2 cellular contexts compared by ENCODE assay signal in the genomic region with DNA sequence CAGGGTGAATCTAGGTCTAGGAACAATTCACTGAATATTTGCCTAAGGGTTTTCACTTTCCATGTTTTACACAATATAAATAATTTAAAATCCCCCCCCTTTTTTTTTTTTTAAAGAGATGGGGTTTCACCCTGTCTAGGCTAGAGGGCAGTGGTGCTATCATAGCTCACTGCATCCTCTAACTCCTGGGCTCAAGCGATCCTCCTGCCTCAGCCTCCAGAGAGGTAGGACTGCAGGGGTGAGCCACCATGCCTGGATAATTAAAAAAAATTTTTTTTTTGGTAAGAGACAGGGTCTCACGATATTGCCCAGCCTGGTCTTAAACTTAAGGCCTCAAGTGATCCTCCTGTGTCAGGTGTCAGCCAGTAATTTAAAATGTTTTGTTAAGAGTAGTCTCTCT.
TF ChIP-seq lines count a peak whose summit lies in the region.

No MANE protein-coding gene starts in this region.

TF ChIP-seq in SK-N-SH, 30 proteins besides CTCF, POLR2A, EP300 and RAD21 (continued from another document):
- TF ChIP-seq USF1 (IDR thresholded peaks at IDR 0.05; ENCODE audit: borderline replicate concordance, low read depth), result no peak

TF ChIP-seq in SK-N-SH treated with all-trans-retinoic acid at 6 μM for 48 hours, 23 proteins besides CTCF, POLR2A, EP300 and RAD21 (continued from another document):
- TF ChIP-seq, protein P1, sequence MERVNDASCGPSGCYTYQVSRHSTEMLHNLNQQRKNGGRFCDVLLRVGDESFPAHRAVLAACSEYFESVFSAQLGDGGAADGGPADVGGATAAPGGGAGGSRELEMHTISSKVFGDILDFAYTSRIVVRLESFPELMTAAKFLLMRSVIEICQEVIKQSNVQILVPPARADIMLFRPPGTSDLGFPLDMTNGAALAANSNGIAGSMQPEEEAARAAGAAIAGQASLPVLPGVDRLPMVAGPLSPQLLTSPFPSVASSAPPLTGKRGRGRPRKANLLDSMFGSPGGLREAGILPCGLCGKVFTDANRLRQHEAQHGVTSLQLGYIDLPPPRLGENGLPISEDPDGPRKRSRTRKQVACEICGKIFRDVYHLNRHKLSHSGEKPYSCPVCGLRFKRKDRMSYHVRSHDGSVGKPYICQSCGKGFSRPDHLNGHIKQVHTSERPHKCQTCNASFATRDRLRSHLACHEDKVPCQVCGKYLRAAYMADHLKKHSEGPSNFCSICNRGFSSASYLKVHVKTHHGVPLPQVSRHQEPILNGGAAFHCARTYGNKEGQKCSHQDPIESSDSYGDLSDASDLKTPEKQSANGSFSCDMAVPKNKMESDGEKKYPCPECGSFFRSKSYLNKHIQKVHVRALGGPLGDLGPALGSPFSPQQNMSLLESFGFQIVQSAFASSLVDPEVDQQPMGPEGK (CRISPR knock-in tag; IDR thresholded peaks at IDR 0.05; ENCODE audit: borderline replicate concordance), result no peak
- TF ChIP-seq PPARA (CRISPR knock-in tag; IDR thresholded peaks at IDR 0.05; ENCODE audit: borderline replicate concordance) (no peak), SNAI2 (CRISPR knock-in tag; IDR thresholded peaks at IDR 0.05) (no peak), ESRRG (CRISPR knock-in tag; IDR thresholded peaks at IDR 0.05) (no peak), ZFP30 (CRISPR knock-in tag; IDR thresholded peaks at IDR 0.05) (no peak), ZFP3 (CRISPR knock-in tag; IDR thresholded peaks at IDR 0.05) (no peak), CSDC2 (CRISPR knock-in tag; IDR thresholded peaks at IDR 0.05) (no peak), TCF4 (CRISPR knock-in tag; IDR thresholded peaks at IDR 0.05; ENCODE audit: borderline replicate concordance) (no peak), TOX (CRISPR knock-in tag; IDR thresholded peaks at IDR 0.05; ENCODE audit: borderline replicate concordance) (no peak), ARNTL (CRISPR knock-in tag; IDR thresholded peaks at IDR 0.05; ENCODE audit: borderline replicate concordance, low read depth) (no peak), OSR1 (CRISPR knock-in tag; IDR thresholded peaks at IDR 0.05) (no peak), ZNF565 (CRISPR knock-in tag; conservative IDR thresholded peaks at IDR 0.05; ENCODE audit: low read depth) (no peak), ZNF8 (CRISPR knock-in tag; IDR thresholded peaks at IDR 0.05) (no peak), ZC3H10 (CRISPR knock-in tag; IDR thresholded peaks at IDR 0.05) (no peak)
TF ChIP-seq in SK-N-SH treated with all-trans-retinoic acid at 6 μM for 48 hours: peak in this region for 0.
